In genomic region chr3:50010959-50011358, GRCh38 we compare ENCODE assay signal across 20 cellular contexts.
DNase-seq lines count a peak whose midpoint lies in the region; ATAC-seq, FAIRE-seq and TF ChIP-seq lines count a peak whose summit lies in the region.
"Had no signal": no experiment of that assay in that cellular context is flagged by ENCODE, and none has a peak within 500 bp of the region (broad histone marks: within the 10 kb centered on the region; RNA-seq: fewer than 3 reads in every experiment).

No MANE protein-coding gene starts in this region.

- intact Hi-C loops in K562 (cut with micrococcal nuclease) = no loop called here

- no peak overlapping the region for H3K4ac ChIP-seq in mesendoderm (ENCODE audit: low read depth, low read length)

- no peak for FAIRE-seq in K562 (lab: Jason Lieb, UNC)
- FAIRE-seq: GM18507 had no signal

- TF ChIP-seq CTCF in K562 (IDR thresholded peaks at IDR 0.05 in 2 of 3, conservative IDR thresholded peaks at IDR 0.05 in 1 of 3; ENCODE audit: insufficient read depth in 2 of 3, low read depth in 1 of 3, low read length in 3 of 3) (no peak), BE2C (IDR thresholded peaks at IDR 0.05; ENCODE audit: low read depth, low read length) (no peak)

- H3K4me2 ChIP-seq in K562 (ENCODE audit: insufficient read depth, low read length) (no peak overlapping the region), mesendoderm (ENCODE audit: low read length) (no peak overlapping the region)
- H3K4me2 ChIP-seq: hepatocyte had no signal

- H3K79me1 ChIP-seq in mesendoderm (ENCODE audit: low read length) = peaks cover 4% of the 10 kb centered on the region

- H3K9ac ChIP-seq in K562 (ENCODE audit: insufficient read depth in 1 of 2, low read depth in 2 of 2, low read length in 2 of 2) = no peak overlapping the region
- H3K9ac ChIP-seq in mesendoderm (ENCODE audit: low read length) = no peak overlapping the region

- H4K8ac ChIP-seq in mesendoderm (ENCODE audit: low read depth, low read length) = no peak overlapping the region

- no peak for TF ChIP-seq RAD21 in K562 (CRISPR knock-in tag; conservative IDR thresholded peaks at IDR 0.05 in 1 of 2, IDR thresholded peaks at IDR 0.05 in 1 of 2)

- peak; percentile 64 for ATAC-seq in K562

- H3K9me3 ChIP-seq in K562 (replicated peaks; ENCODE audit: control insufficient read depth, insufficient read depth, low read depth, low read length) (no peaks in the 10 kb centered on the region), BE2C (no peaks in the 10 kb centered on the region)
- H3K9me3 ChIP-seq: sigmoid colon had no signal

- TF ChIP-seq POLR2A in K562 (conservative IDR thresholded peaks at IDR 0.05) = no peak

- H2BK5ac ChIP-seq in mesendoderm (ENCODE audit: low read length) = no peak overlapping the region

- H3K4me1 ChIP-seq in K562 (replicated peaks in 1 of 2; ENCODE audit: control insufficient read depth in 2 of 2, insufficient read depth in 2 of 2, low read length in 2 of 2) (no peaks in the 10 kb centered on the region; a peak in 1 of 5 replicates), mesendoderm (ENCODE audit: control insufficient read depth, low read depth, low read length) (no peaks in the 10 kb centered on the region), BE2C (no peaks in the 10 kb centered on the region)
- H3K4me1 ChIP-seq: sigmoid colon had no signal

- H3K27me3 ChIP-seq in K562 (ENCODE audit: control insufficient read depth in 2 of 2, insufficient read depth in 2 of 2, low read length in 2 of 2) (no peaks in the 10 kb centered on the region), mesendoderm (ENCODE audit: insufficient read depth, low read length, poor library complexity) (no peaks in the 10 kb centered on the region), BE2C (no peaks in the 10 kb centered on the region)
- H3K27me3 ChIP-seq: hepatocyte, sigmoid colon had no signal

- H3K56ac ChIP-seq in mesendoderm (ENCODE audit: low read length) = no peak overlapping the region

- no TSS peak for BruUV-seq in K562 (replicated peaks; lab: Mats Ljungman, UMichigan)

- no peak overlapping the region for H2AFZ ChIP-seq in K562 (ENCODE audit: low read depth, low read length)
- H2AFZ ChIP-seq: hepatocyte had no signal

- POLR2A ChIA-PET in K562 (lab: Yijun Ruan, JAX) = interaction anchor here (0.7 kb wide), 1 partner anchor 32 kb away, joined by 3 read pairs; no protein-coding TSS in a partner anchor

- H3K36me3 ChIP-seq in K562 (ENCODE audit: control insufficient read depth, insufficient read depth, low read length) (peaks cover 17% of the 10 kb centered on the region; the same call in 1 of the 3 replicates), mesendoderm (ENCODE audit: control insufficient read depth, insufficient read depth, low read length) (no peaks in the 10 kb centered on the region), BE2C (no peaks in the 10 kb centered on the region)

- H3K27ac ChIP-seq in K562 (ENCODE audit: extremely low read depth, low read depth, low read length) (no peak overlapping the region), mesendoderm (ENCODE audit: low read depth, low read length) (no peak overlapping the region)
- H3K27ac ChIP-seq: hepatocyte, sigmoid colon had no signal

- in situ Hi-C loops in K562 (cut with MboI) = no loop called here

- H4K5ac ChIP-seq in mesendoderm (ENCODE audit: low read length) = no peak overlapping the region

- CTCF ChIA-PET in K562 (lab: Yijun Ruan, JAX; ENCODE audit: low intra/inter-chr PET ratio) = no interaction called here

- no peak for TF ChIP-seq EP300 in K562 (IDR thresholded peaks at IDR 0.05; ENCODE audit: low read length)

- no peak overlapping the region for H3K4me3 ChIP-seq in K562
- no peak overlapping the region for H3K4me3 ChIP-seq in mesendoderm (ENCODE audit: low read length)
- no peak overlapping the region for H3K4me3 ChIP-seq in BE2C (ENCODE audit: low read depth, low read length)
- H3K4me3 ChIP-seq: hepatocyte, sigmoid colon had no signal

- H3K23ac ChIP-seq in mesendoderm (ENCODE audit: low read length) = no peak overlapping the region

- H2BK15ac ChIP-seq in mesendoderm (replicated peaks; ENCODE audit: low read depth) = no peak overlapping the region

- no peak overlapping the region for H3K18ac ChIP-seq in mesendoderm (ENCODE audit: low read length)

- H2AK5ac ChIP-seq in mesendoderm (ENCODE audit: low read length) = no peak overlapping the region

- DNase-seq in EL (peak; percentile 48), LHCN-M2 (ENCODE audit: low read depth) (peak; percentile 23), K562 (ENCODE audit: extremely low read depth in 1 of 4, low spot score in 3 of 4) (peak in 1 of 4 experiments; percentile 17), mesendoderm (peak; percentile 40), UCSD-AML1 (lab: John Stamatoyannopoulos, UW; ENCODE audit: unreplicated experiment) (no peak), NCI-H526 (lab: John Stamatoyannopoulos, UW) (no peak), BE2C (no peak)
- DNase-seq: activated B cell treated with CpG ODN at 0.5 μM for 24 hours; activated CD4-positive, alpha-beta memory T cell treated with anti-CD3 and anti-CD28 coated beads for 36 hours; activated gamma-delta T cell treated with Interleukin-2 at 50 U/mL for 16 hours; amniotic stem cell; CD4-positive, alpha-beta T cell; central memory CD4-positive, alpha-beta T cell; dermis blood vessel endothelial cell; NCI-H1105; NCI-H2081; sigmoid colon; substantia nigra had no signal

- no peaks in the 10 kb centered on the region for H4K20me1 ChIP-seq in K562 (replicated peaks; ENCODE audit: control insufficient read depth, insufficient read depth, low read length)

- H3K79me2 ChIP-seq in K562 (ENCODE audit: control insufficient read depth, insufficient read depth, low read length) (no peaks in the 10 kb centered on the region; the same call in 2 of the 3 replicates), mesendoderm (ENCODE audit: control insufficient read depth, insufficient read depth, low read length) (no peaks in the 10 kb centered on the region)

- WGBS in K562 (ENCODE audit: insufficient coverage, low coverage, missing lambda C conversion rate) = 0% methylated on average over 1 of the region's 1 CpG
- WGBS in mesendoderm (ENCODE audit: extremely low coverage, insufficient coverage, low lambda C conversion rate) = no CpG with 5 or more reads among the region's 1 CpG

- H2BK120ac ChIP-seq in mesendoderm (ENCODE audit: low read depth, low read length) = no peak overlapping the region

- no peaks in the 10 kb centered on the region for H3K9me1 ChIP-seq in K562 (ENCODE audit: control insufficient read depth, insufficient read depth, low read length)

TF ChIP-seq in K562, 482 proteins besides CTCF, POLR2A, EP300 and RAD21 (continues in another document):
- TF ChIP-seq ZNF639 (CRISPR knock-in tag; conservative IDR thresholded peaks at IDR 0.05 in 1 of 2, IDR thresholded peaks at IDR 0.05 in 1 of 2) = no peak
- no peak for TF ChIP-seq ZNF551 (CRISPR knock-in tag; IDR thresholded peaks at IDR 0.05)
- TF ChIP-seq NCOA2 (IDR thresholded peaks at IDR 0.05; ENCODE audit: partially characterized antibody in 2 of 2) = no peak
- no peak for TF ChIP-seq ZNF785 (CRISPR knock-in tag; IDR thresholded peaks at IDR 0.05)
- TF ChIP-seq RBFOX2 (IDR thresholded peaks at IDR 0.05; ENCODE audit: low read depth, low read length) = no peak
- no peak for TF ChIP-seq HMG20A (CRISPR knock-in tag; conservative IDR thresholded peaks at IDR 0.05)
- TF ChIP-seq, protein P1, sequence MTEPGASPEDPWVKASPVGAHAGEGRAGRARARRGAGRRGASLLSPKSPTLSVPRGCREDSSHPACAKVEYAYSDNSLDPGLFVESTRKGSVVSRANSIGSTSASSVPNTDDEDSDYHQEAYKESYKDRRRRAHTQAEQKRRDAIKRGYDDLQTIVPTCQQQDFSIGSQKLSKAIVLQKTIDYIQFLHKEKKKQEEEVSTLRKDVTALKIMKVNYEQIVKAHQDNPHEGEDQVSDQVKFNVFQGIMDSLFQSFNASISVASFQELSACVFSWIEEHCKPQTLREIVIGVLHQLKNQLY (CRISPR knock-in tag; conservative IDR thresholded peaks at IDR 0.05) = no peak
- TF ChIP-seq AFF4 (CRISPR knock-in tag; IDR thresholded peaks at IDR 0.05) = no peak
- TF ChIP-seq MEF2D (tag; conservative IDR thresholded peaks at IDR 0.05; ENCODE audit: low read depth) = no peak
- TF ChIP-seq BRCA1 (IDR thresholded peaks at IDR 0.05) = no peak
- no peak for TF ChIP-seq BRCA1 (CRISPR knock-in tag; IDR thresholded peaks at IDR 0.05)
- no peak for TF ChIP-seq TARDBP (IDR thresholded peaks at IDR 0.05)

Comparison
In these comparisons a context has a peak if more than half of its experiments do, and no peak if none do; other contexts are left out.
1. DNase-seq: peak in EL (single experiment), LHCN-M2 (single experiment) and mesendoderm (single experiment); none in UCSD-AML1 (single experiment), NCI-H526 (0 of 2) and BE2C (single experiment).